17 cellular contexts compared by ENCODE assay signal in genomic region chr1:192968323-192968722, GRCh38.
DNase-seq lines count a peak whose midpoint lies in the region; ATAC-seq, FAIRE-seq and TF ChIP-seq lines count a peak whose summit lies in the region.
"Had no signal": no experiment of that assay in that cellular context is flagged by ENCODE, and none has a peak within 500 bp of the region (broad histone marks: within the 10 kb centered on the region; RNA-seq: fewer than 3 reads in every experiment).

No MANE protein-coding gene starts in this region.

- peaks cover 0 to 5% of the 10 kb centered on the region in 2 experiments; a peak in 1 of 4 replicates for H3K36me3 ChIP-seq in HCT116 (ENCODE audit: control insufficient read depth in 1 of 2, insufficient read depth in 2 of 2, low read length in 2 of 2)
- no peaks in the 10 kb centered on the region for H3K36me3 ChIP-seq in K562 (ENCODE audit: control insufficient read depth, insufficient read depth, low read length)
- no peaks in the 10 kb centered on the region for H3K36me3 ChIP-seq in mucosa of descending colon (ENCODE audit: low read depth)
- no peaks in the 10 kb centered on the region for H3K36me3 ChIP-seq in aorta (ENCODE audit: control insufficient read depth in 1 of 2, insufficient read depth in 2 of 2, low read length in 1 of 2)
- H3K36me3 ChIP-seq: BE2C had no signal

- ATAC-seq in HCT116 (0 out of 2 replicates have a peak, but pooled peaks have one; percentile 32), K562 (peak; percentile 41; the same call in 2 of the 3 replicates), left lobe of liver (peak; percentile 71), mucosa of descending colon (peak; percentile 42), aorta (ENCODE audit: low FRiP score) (no peak), GM21786 (IDR thresholded peaks at IDR 0.05; ENCODE audit: unreplicated experiment) (no peak), HG03439 (IDR thresholded peaks at IDR 0.05; ENCODE audit: unreplicated experiment) (no peak)

- TF ChIP-seq POLR2A in HCT116 (IDR thresholded peaks at IDR 0.05; ENCODE audit: borderline replicate concordance, extremely low read depth, insufficient read depth, insufficient read length), result no peak
- TF ChIP-seq POLR2A in K562 (conservative IDR thresholded peaks at IDR 0.05), result no peak

- no peak for TF ChIP-seq EP300 in K562 (IDR thresholded peaks at IDR 0.05; ENCODE audit: low read length)

- RAD21 ChIA-PET in HCT116 (lab: Charles Lee; ENCODE audit: low non-redundant PET in 1 of 2, low total read pairs in 2 of 2, uncharacterized antibody in 2 of 2, unreplicated experiment in 2 of 2), result no interaction called here

- no peaks in the 10 kb centered on the region for H3K9me3 ChIP-seq in HCT116 (ENCODE audit: control insufficient read depth in 1 of 2, insufficient read depth in 1 of 2, low read depth in 1 of 2, low read length in 2 of 2)
- H3K9me3 ChIP-seq in K562 (replicated peaks; ENCODE audit: control insufficient read depth, insufficient read depth, low read depth, low read length), result no peaks in the 10 kb centered on the region
- no peaks in the 10 kb centered on the region for H3K9me3 ChIP-seq in mucosa of descending colon
- peaks cover 1% of the 10 kb centered on the region for H3K9me3 ChIP-seq in aorta (ENCODE audit: control insufficient read depth, low read length)
- H3K9me3 ChIP-seq: BE2C had no signal

- H3K9me2 ChIP-seq in HCT116 (ENCODE audit: insufficient read depth), result no peaks in the 10 kb centered on the region

- peak overlapping the region; percentile 37; the same call in 1 of the 2 replicates for H3K27ac ChIP-seq in HCT116 (ENCODE audit: low read depth, low read length)
- no peak overlapping the region for H3K27ac ChIP-seq in K562 (ENCODE audit: extremely low read depth, low read depth, low read length)
- H3K27ac ChIP-seq in aorta (ENCODE audit: low read depth in 1 of 2, low read length in 2 of 2), result no peak overlapping the region
- H3K27ac ChIP-seq: C4-2B had no signal

- TF ChIP-seq CTCF in HCT116 (IDR thresholded peaks at IDR 0.05 in 2 of 3, conservative IDR thresholded peaks at IDR 0.05 in 1 of 3; ENCODE audit: borderline replicate concordance in 1 of 3, insufficient read depth in 1 of 3, low read depth in 2 of 3, low read length in 2 of 3) (no peak), K562 (IDR thresholded peaks at IDR 0.05 in 2 of 3, conservative IDR thresholded peaks at IDR 0.05 in 1 of 3; ENCODE audit: insufficient read depth in 2 of 3, low read depth in 1 of 3, low read length in 3 of 3) (no peak), mucosa of descending colon (IDR thresholded peaks at IDR 0.05) (no peak)

- CTCF ChIA-PET in HCT116 (lab: Charles Lee) (no interaction called here), K562 (lab: Yijun Ruan, JAX; ENCODE audit: low intra/inter-chr PET ratio) (no interaction called here)

- peaks cover 12% of the 10 kb centered on the region for H3K79me2 ChIP-seq in HCT116 (ENCODE audit: insufficient read depth, low read length)
- H3K79me2 ChIP-seq in K562 (ENCODE audit: control insufficient read depth, insufficient read depth, low read length), result no peaks in the 10 kb centered on the region

- POLR2A ChIA-PET in HCT116 (lab: Charles Lee) (no interaction called here), K562 (lab: Yijun Ruan, JAX) (interaction anchor here (0.8 kb wide), 1 partner anchor 9 kb away, joined by 4 read pairs; no protein-coding TSS in a partner anchor)

- no peaks in the 10 kb centered on the region for H3K27me3 ChIP-seq in HCT116 (ENCODE audit: insufficient read depth, low read length)
- H3K27me3 ChIP-seq in K562 (ENCODE audit: control insufficient read depth in 2 of 2, insufficient read depth in 2 of 2, low read length in 2 of 2), result no peaks in the 10 kb centered on the region
- H3K27me3 ChIP-seq in aorta (ENCODE audit: control insufficient read depth in 1 of 2, insufficient read depth in 2 of 2, low read length in 1 of 2), result no peaks in the 10 kb centered on the region
- H3K27me3 ChIP-seq: BE2C had no signal

- H3K4me1 ChIP-seq in HCT116 (ENCODE audit: control insufficient read depth in 1 of 2, insufficient read depth in 2 of 2, low read length in 2 of 2) (peaks cover 26 to 54% of the 10 kb centered on the region in 2 experiments), K562 (replicated peaks in 1 of 2; ENCODE audit: control insufficient read depth in 2 of 2, insufficient read depth in 2 of 2, low read length in 2 of 2) (peaks cover 3 to 8% of the 10 kb centered on the region in 2 experiments; a peak in 3 of 5 replicates), mucosa of descending colon (ENCODE audit: low read depth) (no peaks in the 10 kb centered on the region), aorta (ENCODE audit: control insufficient read depth in 1 of 2, insufficient read depth in 2 of 2, low read length in 2 of 2) (no peaks in the 10 kb centered on the region)

- BruUV-seq in HCT116 (replicated peaks; lab: Mats Ljungman, UMichigan), result no TSS peak
- BruUV-seq in K562 (replicated peaks; lab: Mats Ljungman, UMichigan), result no TSS peak

- no peak for FAIRE-seq in K562 (lab: Jason Lieb, UNC)
- FAIRE-seq: GM12892 had no signal

- intact Hi-C loops in HCT116 (cut with micrococcal nuclease), result no loop called here
- intact Hi-C loops in K562 (cut with micrococcal nuclease), result no loop called here
- intact Hi-C loops in mucosa of descending colon (cut with DNase I, micrococcal nuclease), result no loop called here
- intact Hi-C loops in aorta (cut with DNase I), result no loop called here

- H3K9me1 ChIP-seq in K562 (ENCODE audit: control insufficient read depth, insufficient read depth, low read length), result no peaks in the 10 kb centered on the region

- no peak overlapping the region for H3K4me3 ChIP-seq in HCT116 (replicated peaks in 1 of 2; ENCODE audit: low read depth in 1 of 2, low read length in 2 of 2)
- H3K4me3 ChIP-seq in K562, result no peak overlapping the region
- no peak overlapping the region for H3K4me3 ChIP-seq in mucosa of descending colon
- no peak overlapping the region for H3K4me3 ChIP-seq in aorta (ENCODE audit: low read length in 2 of 2)

- H3K9ac ChIP-seq in HCT116 (ENCODE audit: low read length) (no peak overlapping the region), K562 (ENCODE audit: insufficient read depth in 1 of 2, low read depth in 2 of 2, low read length in 2 of 2) (no peak overlapping the region)

- H4K20me1 ChIP-seq in HCT116 (ENCODE audit: insufficient read depth) (no peaks in the 10 kb centered on the region), K562 (replicated peaks; ENCODE audit: control insufficient read depth, insufficient read depth, low read length) (no peaks in the 10 kb centered on the region)

- H3K4me2 ChIP-seq in HCT116 (ENCODE audit: low read length), result peak overlapping the region; percentile 30
- H3K4me2 ChIP-seq in K562 (ENCODE audit: insufficient read depth, low read length), result no peak overlapping the region

- DNase-seq in HCT116 (ENCODE audit: low read depth, low spot score) (no peak), K562 (ENCODE audit: extremely low read depth in 1 of 4, low spot score in 3 of 4) (no peak), left lobe of liver (ENCODE audit: low spot score) (no peak), mucosa of descending colon (no peak), aorta (no peak)
- no peak for DNase-seq in central memory CD4-positive, alpha-beta T cell
- DNase-seq: BE2C; CD4-positive, alpha-beta memory T cell; DND-41; GDM1; GOT3; H9; HFFc6 had no signal

- no peak overlapping the region for H2AFZ ChIP-seq in HCT116 (ENCODE audit: low read depth, low read length, poor library complexity, severe bottlenecking)
- peak overlapping the region; percentile 9; the same call in 1 of the 2 replicates for H2AFZ ChIP-seq in K562 (ENCODE audit: low read depth, low read length)

- TF ChIP-seq RAD21 in HCT116 (IDR thresholded peaks at IDR 0.05; ENCODE audit: low read depth) (no peak), K562 (CRISPR knock-in tag; conservative IDR thresholded peaks at IDR 0.05 in 1 of 2, IDR thresholded peaks at IDR 0.05 in 1 of 2) (no peak)

- in situ Hi-C loops in K562 (cut with MboI), result no loop called here

TF ChIP-seq in HCT116, 20 proteins besides CTCF, POLR2A, EP300 and RAD21:
- TF ChIP-seq CEBPB (IDR thresholded peaks at IDR 0.05; ENCODE audit: low read depth), result peak; percentile 45; the same call in 1 of the 2 replicates
- TF ChIP-seq POLR2AphosphoS5 (IDR thresholded peaks at IDR 0.05; ENCODE audit: low read depth, low read length), result no peak
- no peak for TF ChIP-seq EZH2 (IDR thresholded peaks at IDR 0.05)
- no peak for TF ChIP-seq EZH2phosphoT487 (IDR thresholded peaks at IDR 0.05; ENCODE audit: borderline replicate concordance)
- no peak for TF ChIP-seq SP1 (IDR thresholded peaks at IDR 0.05; ENCODE audit: low read depth)
- TF ChIP-seq YY1 (IDR thresholded peaks at IDR 0.05; ENCODE audit: extremely low read depth, insufficient replicate concordance, low read depth, low read length), result no peak
- 0 out of 2 replicates have a peak, but pooled peaks have one; percentile 30 for TF ChIP-seq CBX3 (IDR thresholded peaks at IDR 0.05; ENCODE audit: low read depth)
- TF ChIP-seq SIN3A (IDR thresholded peaks at IDR 0.05; ENCODE audit: low read depth), result no peak
- no peak for TF ChIP-seq FOSL1 (IDR thresholded peaks at IDR 0.05; ENCODE audit: low read depth)

TF ChIP-seq in K562, 482 proteins besides CTCF, POLR2A, EP300 and RAD21 (continues in another document):
- TF ChIP-seq GATA2 (CRISPR knock-in tag; IDR thresholded peaks at IDR 0.05), result no peak
- TF ChIP-seq BRD4 (IDR thresholded peaks at IDR 0.05), result no peak
- TF ChIP-seq KDM5B (IDR thresholded peaks at IDR 0.05; ENCODE audit: insufficient replicate concordance, low read depth, low read length), result no peak
- no peak for TF ChIP-seq HNRNPK (IDR thresholded peaks at IDR 0.05; ENCODE audit: low read depth, low read length, poor library complexity, severe bottlenecking)
- no peak for TF ChIP-seq SP2 (IDR thresholded peaks at IDR 0.05; ENCODE audit: extremely low read depth, low read depth, low read length, poor library complexity, severe bottlenecking)
- no peak for TF ChIP-seq BACH1 (tag; IDR thresholded peaks at IDR 0.05)
- no peak for TF ChIP-seq SNRNP70 (optimal IDR thresholded peaks at IDR 0.05; ENCODE audit: low read depth, low read length)
- TF ChIP-seq ZZZ3 (IDR thresholded peaks at IDR 0.05), result no peak
- no peak for TF ChIP-seq FIP1L1 (IDR thresholded peaks at IDR 0.05; ENCODE audit: low read depth, low read length, poor library complexity, severe bottlenecking)
- TF ChIP-seq ZBTB7A (IDR thresholded peaks at IDR 0.05; ENCODE audit: borderline replicate concordance, control insufficient read depth, low read depth, low read length), result no peak
- no peak for TF ChIP-seq TCF15 (CRISPR knock-in tag; IDR thresholded peaks at IDR 0.05)
- no peak for TF ChIP-seq GABPA (tag; conservative IDR thresholded peaks at IDR 0.05; ENCODE audit: low read depth)

Comparison
In these comparisons a context has a peak if more than half of its experiments do, and no peak if none do; other contexts are left out.
1. ATAC-seq: peak in HCT116 (single experiment), K562 (single experiment), left lobe of liver (single experiment) and mucosa of descending colon (single experiment); none in aorta (single experiment), GM21786 (single experiment) and HG03439 (single experiment).
2. Of the 22 proteins assayed by ChIP-seq in both K562 and HCT116: peak only in K562: none; only in HCT116: CBX3 and CEBPB; in both: none; in neither: 20.